ENCODE assay signal across 8 cellular contexts in genomic region chr17:6641374-6641818, GRCh38. TPM values are rescaled to one million over a fixed set of nuclear protein-coding genes. Genes with fewer than 3 reads are reported as not detected.
A peak's percentile ranks its signal among the peaks of the same experiment; 100 is the strongest.
DNase-seq lines count a peak whose midpoint lies in the region; ATAC-seq, FAIRE-seq and TF ChIP-seq lines count a peak whose summit lies in the region.

No MANE protein-coding gene starts in this region.

- peak overlapping the region; percentile 96 for H3K4me2 ChIP-seq in BLaER1
- H3K4me2 ChIP-seq in keratinocyte (ENCODE audit: control insufficient read depth, extremely low read depth, insufficient read depth, low read depth, low read length): peak overlapping the region; percentile 89

- TF ChIP-seq CTCF in HL-60 (IDR thresholded peaks at IDR 0.05; ENCODE audit: insufficient read depth, low read length): no peak
- TF ChIP-seq CTCF in keratinocyte (optimal IDR thresholded peaks at IDR 0.05 in 1 of 3, IDR thresholded peaks at IDR 0.05 in 1 of 3, conservative IDR thresholded peaks at IDR 0.05 in 1 of 3; ENCODE audit: extremely low read depth in 1 of 3, insufficient read depth in 2 of 3, low read length in 3 of 3): no peak
- TF ChIP-seq CTCF in suprapubic skin (IDR thresholded peaks at IDR 0.05): no peak

- no peak for TF ChIP-seq EP300 in suprapubic skin (IDR thresholded peaks at IDR 0.05)

- H3K27ac ChIP-seq in BLaER1: peak overlapping the region; percentile 89
- H3K27ac ChIP-seq in HL-60 (replicated peaks): peak overlapping the region; percentile 89
- H3K27ac ChIP-seq in keratinocyte (ENCODE audit: control insufficient read depth, insufficient read depth, low read length): peak overlapping the region; percentile 76
- H3K27ac ChIP-seq in suprapubic skin: peak overlapping the region; percentile 86

- FAIRE-seq in keratinocyte (lab: Jason Lieb, UNC): peak; percentile 84

- 4% methylated on average over 14 of the region's 14 CpGs for WGBS in suprapubic skin

- H3K36me3 ChIP-seq in BLaER1 (peaks cover 32% of the 10 kb centered on the region), keratinocyte (ENCODE audit: control insufficient read depth in 2 of 2, extremely low read depth in 1 of 2, insufficient read depth in 2 of 2, low read length in 2 of 2) (peaks cover 4 to 17% of the 10 kb centered on the region in 2 experiments), suprapubic skin (peaks cover 17% of the 10 kb centered on the region)

- H3K36me3 Mint-ChIP-seq in activated T-helper 2 cell treated with anti-CD3 and anti-CD28 coated beads, Interferon-gamma antibody, Interleukin-2, Interleukin-4, amounts not matched to agents 10 μg/mL and 5 μg/mL and 100 μg/mL, durations not matched to agents 14 hours and 24 hours and 36 hours (ENCODE audit: low read depth): peaks cover 50% of the 10 kb centered on the region

- peaks cover 55% of the 10 kb centered on the region for H3K4me1 Mint-ChIP-seq in activated T-helper 2 cell treated with anti-CD3 and anti-CD28 coated beads, Interferon-gamma antibody, Interleukin-2, Interleukin-4, amounts not matched to agents 10 μg/mL and 5 μg/mL and 100 μg/mL, durations not matched to agents 14 hours and 24 hours and 36 hours (ENCODE audit: low read depth)

- H3K9me3 Mint-ChIP-seq in activated T-helper 2 cell treated with anti-CD3 and anti-CD28 coated beads, Interferon-gamma antibody, Interleukin-2, Interleukin-4, amounts not matched to agents 10 μg/mL and 5 μg/mL and 100 μg/mL, durations not matched to agents 14 hours and 24 hours and 36 hours: no peaks in the 10 kb centered on the region

- peak overlapping the region; percentile 90 for H3K4me3 Mint-ChIP-seq in activated T-helper 2 cell treated with anti-CD3 and anti-CD28 coated beads, Interferon-gamma antibody, Interleukin-2, Interleukin-4, amounts not matched to agents 10 μg/mL and 5 μg/mL and 100 μg/mL, durations not matched to agents 14 hours and 24 hours and 36 hours (ENCODE audit: low read depth)

- dilution Hi-C loops in keratinocyte (cut with MboI; ENCODE audit: extremely low pct_ligation_motif_present, low sequenced_read_pairs): no loop called here

- intact Hi-C loops in activated T-helper 2 cell treated with anti-CD3 and anti-CD28 coated beads, Interferon-gamma antibody, Interleukin-2, Interleukin-4, amounts not matched to agents 10 μg/mL and 5 μg/mL and 100 μg/mL, durations not matched to agents 14 hours and 24 hours and 36 hours (cut with micrococcal nuclease): loop anchor here (5.0 to 10.0 kb wide), 5 partner anchors 64 to 1157 kb away; partner anchors contain the start of genes DERL2, MIS12, NLRP1 and PIMREG

- peak overlapping the region; percentile 97 for H3K4me3 ChIP-seq in BLaER1
- peak overlapping the region; percentile 76 for H3K4me3 ChIP-seq in HL-60 (replicated peaks; ENCODE audit: insufficient read depth, low read length)
- H3K4me3 ChIP-seq in keratinocyte (ENCODE audit: control insufficient read depth in 2 of 3, extremely low read depth in 1 of 3, insufficient read depth in 2 of 3, low read depth in 1 of 3, low read length in 3 of 3): peak overlapping the region; percentile 76 to 89 (median 85)
- peak overlapping the region; percentile 89 for H3K4me3 ChIP-seq in suprapubic skin

- H3K4me1 ChIP-seq in BLaER1 (peaks cover 36% of the 10 kb centered on the region), keratinocyte (ENCODE audit: control insufficient read depth, extremely low read depth, insufficient read depth, low read length) (peaks cover 38% of the 10 kb centered on the region), suprapubic skin (peaks cover 61% of the 10 kb centered on the region)

- H3K9me3 ChIP-seq in BLaER1: no peaks in the 10 kb centered on the region
- no peaks in the 10 kb centered on the region for H3K9me3 ChIP-seq in keratinocyte (ENCODE audit: control insufficient read depth, low read depth, low read length)
- no peaks in the 10 kb centered on the region for H3K9me3 ChIP-seq in suprapubic skin

- peaks cover 69% of the 10 kb centered on the region for H3K79me2 ChIP-seq in keratinocyte (ENCODE audit: control insufficient read depth, insufficient read depth, low read length)

- DNase-seq in HL-60 (ENCODE audit: low read depth in 1 of 2, low spot score in 1 of 2) (peak in 1 of 2 experiments; percentile 1), keratinocyte (ENCODE audit: low read depth, low spot score) (no peak), suprapubic skin (ENCODE audit: low spot score in 2 of 2) (no peak), retina (no peak)
- DNase-seq in activated T-helper 2 cell treated with anti-CD3 and anti-CD28 coated beads, Interferon-gamma antibody, Interleukin-2, Interleukin-4, amounts not matched to agents 10 μg/mL and 5 μg/mL and 100 μg/mL, durations not matched to agents 14 hours and 24 hours and 36 hours (ENCODE audit: low spot score): no peak
- DNase-seq in activated CD4-positive, CD25-positive, alpha-beta regulatory T cell (lab: John Stamatoyannopoulos, UW): no peak

- peak overlapping the region; percentile 87 for H3K9ac ChIP-seq in BLaER1
- H3K9ac ChIP-seq in keratinocyte (ENCODE audit: control insufficient read depth, extremely low read depth, insufficient read depth, low read length): peak overlapping the region; percentile 82

- no peak for TF ChIP-seq POLR2A in suprapubic skin (IDR thresholded peaks at IDR 0.05)

- no peaks in the 10 kb centered on the region for H3K27me3 Mint-ChIP-seq in activated T-helper 2 cell treated with anti-CD3 and anti-CD28 coated beads, Interferon-gamma antibody, Interleukin-2, Interleukin-4, amounts not matched to agents 10 μg/mL and 5 μg/mL and 100 μg/mL, durations not matched to agents 14 hours and 24 hours and 36 hours (ENCODE audit: low read depth)

- peaks cover 3% of the 10 kb centered on the region for H3K9me1 ChIP-seq in keratinocyte (ENCODE audit: control insufficient read depth, extremely low read depth, insufficient read depth, low read length)

- ATAC-seq in GM21576 (IDR thresholded peaks at IDR 0.05; ENCODE audit: unreplicated experiment): no peak

- H3K27ac Mint-ChIP-seq in activated T-helper 2 cell treated with anti-CD3 and anti-CD28 coated beads, Interferon-gamma antibody, Interleukin-2, Interleukin-4, amounts not matched to agents 10 μg/mL and 5 μg/mL and 100 μg/mL, durations not matched to agents 14 hours and 24 hours and 36 hours: peak overlapping the region; percentile 99

- H4K20me1 ChIP-seq in BLaER1 (peaks cover 47% of the 10 kb centered on the region), keratinocyte (ENCODE audit: control insufficient read depth, extremely low read depth, insufficient read depth, low read length) (no peaks in the 10 kb centered on the region)

- H3K27me3 ChIP-seq in BLaER1 (no peaks in the 10 kb centered on the region), HL-60 (ENCODE audit: insufficient read depth, poor library complexity, severe bottlenecking) (no peaks in the 10 kb centered on the region), keratinocyte (ENCODE audit: control insufficient read depth, extremely low read depth, insufficient read depth, low read length) (no peaks in the 10 kb centered on the region), suprapubic skin (no peaks in the 10 kb centered on the region)

- H2AFZ ChIP-seq in keratinocyte (ENCODE audit: control insufficient read depth, low read length): no peak overlapping the region

RNA-seq across cellular contexts. Expression of gene TXNDC17, which starts 0.5 kb away (rescaled TPM):
- 86.9 and 92.7 TPM in 2 replicates for total RNA-seq in activated T-helper 2 cell treated with anti-CD3 and anti-CD28 coated beads, Interferon-gamma antibody, Interleukin-2, Interleukin-4, amounts not matched to agents 10 μg/mL and 5 μg/mL and 100 μg/mL, durations not matched to agents 14 hours and 24 hours and 36 hours
- 938 to 1,215 TPM (median 1,093 TPM) in 3 replicates for polyA plus RNA-seq in keratinocyte
- 70.7 TPM for polyA plus RNA-seq in keratinocyte (2011; ENCODE audit: low read depth)
- 1,032 and 1,036 TPM in 2 replicates for polyA plus RNA-seq in keratinocyte (2011; cell fraction: cytosol; rRNA removed)
- polyA plus RNA-seq in keratinocyte (2011; cell fraction: nucleus; rRNA removed): 399 and 521 TPM in 2 replicates
- polyA plus RNA-seq in keratinocyte (2012; ENCODE audit: low replicate concordance): 274 and 954 TPM in 2 replicates
- polyA minus RNA-seq in keratinocyte: 120 to 199 TPM (median 154 TPM) in 3 replicates
- 458 TPM for polyA minus RNA-seq in keratinocyte (2011; cell fraction: cytosol; rRNA and poly(A)+ RNA removed)
- 35.1 and 35.3 TPM in 2 replicates for polyA minus RNA-seq in keratinocyte (2011; cell fraction: nucleus; rRNA and poly(A)+ RNA removed)
- total RNA-seq in suprapubic skin: 100 to 1,000 TPM in 1 of 4 donors, 10 to 100 TPM in 3; 30.0 to 153 (median 92.9) TPM

RNA-seq across cellular contexts. Expression of gene KIAA0753, which starts 0.9 kb away (rescaled TPM):
- total RNA-seq in activated T-helper 2 cell treated with anti-CD3 and anti-CD28 coated beads, Interferon-gamma antibody, Interleukin-2, Interleukin-4, amounts not matched to agents 10 μg/mL and 5 μg/mL and 100 μg/mL, durations not matched to agents 14 hours and 24 hours and 36 hours: 23.6 and 24.7 TPM in 2 replicates
- 6.6 to 11.6 TPM (median 8.3 TPM) in 3 replicates for polyA plus RNA-seq in keratinocyte
- polyA plus RNA-seq in keratinocyte (2011; ENCODE audit: low read depth): 7.6 TPM
- 6.6 and 8.5 TPM in 2 replicates for polyA plus RNA-seq in keratinocyte (2011; cell fraction: cytosol; rRNA removed)
- 32.2 and 32.7 TPM in 2 replicates for polyA plus RNA-seq in keratinocyte (2011; cell fraction: nucleus; rRNA removed)
- polyA plus RNA-seq in keratinocyte (2012; ENCODE audit: low replicate concordance): 5.2 and 10.5 TPM in 2 replicates
- 6.0 to 14.7 TPM (median 10.8 TPM) in 3 replicates for polyA minus RNA-seq in keratinocyte
- 3.8 TPM for polyA minus RNA-seq in keratinocyte (2011; cell fraction: cytosol; rRNA and poly(A)+ RNA removed)
- polyA minus RNA-seq in keratinocyte (2011; cell fraction: nucleus; rRNA and poly(A)+ RNA removed): 13.2 and 27.2 TPM in 2 replicates
- 10 to 100 TPM in 2 of 4 donors, 1 to 10 TPM in 2; 4.9 to 24.9 (median 10.4) TPM for total RNA-seq in suprapubic skin

RNA-seq across cellular contexts. Expression of gene MED31, which starts 10.0 kb away (rescaled TPM):
- 19.1 and 24.2 TPM in 2 replicates for total RNA-seq in activated T-helper 2 cell treated with anti-CD3 and anti-CD28 coated beads, Interferon-gamma antibody, Interleukin-2, Interleukin-4, amounts not matched to agents 10 μg/mL and 5 μg/mL and 100 μg/mL, durations not matched to agents 14 hours and 24 hours and 36 hours
- 21.7 to 49.0 TPM (median 30.6 TPM) in 3 replicates for polyA plus RNA-seq in keratinocyte
- 11.7 TPM for polyA plus RNA-seq in keratinocyte (2011; ENCODE audit: low read depth)
- polyA plus RNA-seq in keratinocyte (2011; cell fraction: cytosol; rRNA removed): 17.8 and 43.6 TPM in 2 replicates
- 33.3 and 34.8 TPM in 2 replicates for polyA plus RNA-seq in keratinocyte (2011; cell fraction: nucleus; rRNA removed)
- polyA plus RNA-seq in keratinocyte (2012; ENCODE audit: low replicate concordance): 21.5 and 26.7 TPM in 2 replicates
- 4.6 to 7.8 TPM (median 5.8 TPM) in 3 replicates for polyA minus RNA-seq in keratinocyte
- polyA minus RNA-seq in keratinocyte (2011; cell fraction: cytosol; rRNA and poly(A)+ RNA removed): 3.3 TPM
- polyA minus RNA-seq in keratinocyte (2011; cell fraction: nucleus; rRNA and poly(A)+ RNA removed): 3.0 and 5.8 TPM in 2 replicates
- total RNA-seq in suprapubic skin: 10 to 100 TPM in 3 of 4 donors, 1 to 10 TPM in 1; 9.3 to 19.2 (median 12.9) TPM

RNA-seq across cellular contexts. Expression of gene C17orf100, which starts 10.2 kb away (rescaled TPM):
- 1.5 and 2.0 TPM in 2 replicates for total RNA-seq in activated T-helper 2 cell treated with anti-CD3 and anti-CD28 coated beads, Interferon-gamma antibody, Interleukin-2, Interleukin-4, amounts not matched to agents 10 μg/mL and 5 μg/mL and 100 μg/mL, durations not matched to agents 14 hours and 24 hours and 36 hours
- polyA plus RNA-seq in keratinocyte: 0.49 to 0.72 TPM (median 0.53 TPM) in 3 replicates
- not detected for polyA plus RNA-seq in keratinocyte (2011; ENCODE audit: low read depth)
- polyA plus RNA-seq in keratinocyte (2011; cell fraction: cytosol; rRNA removed): 0.56 and 0.69 TPM in 2 replicates
- polyA plus RNA-seq in keratinocyte (2011; cell fraction: nucleus; rRNA removed): 0.65 and 0.78 TPM in 2 replicates
- polyA plus RNA-seq in keratinocyte (2012; ENCODE audit: low replicate concordance): 1.5 and 2.1 TPM in 2 replicates
- 0.10 to 0.23 TPM in 2 of 3 replicates, not detected in the other for polyA minus RNA-seq in keratinocyte
- not detected for polyA minus RNA-seq in keratinocyte (2011; cell fraction: cytosol; rRNA and poly(A)+ RNA removed)
- 0.63 and 0.85 TPM in 2 replicates for polyA minus RNA-seq in keratinocyte (2011; cell fraction: nucleus; rRNA and poly(A)+ RNA removed)
- total RNA-seq in suprapubic skin: 1 to 10 TPM; 1.9 to 3.3 (median 2.4) TPM
